Comparison of ENCODE assay signal across 8 cellular contexts in the genomic region with DNA sequence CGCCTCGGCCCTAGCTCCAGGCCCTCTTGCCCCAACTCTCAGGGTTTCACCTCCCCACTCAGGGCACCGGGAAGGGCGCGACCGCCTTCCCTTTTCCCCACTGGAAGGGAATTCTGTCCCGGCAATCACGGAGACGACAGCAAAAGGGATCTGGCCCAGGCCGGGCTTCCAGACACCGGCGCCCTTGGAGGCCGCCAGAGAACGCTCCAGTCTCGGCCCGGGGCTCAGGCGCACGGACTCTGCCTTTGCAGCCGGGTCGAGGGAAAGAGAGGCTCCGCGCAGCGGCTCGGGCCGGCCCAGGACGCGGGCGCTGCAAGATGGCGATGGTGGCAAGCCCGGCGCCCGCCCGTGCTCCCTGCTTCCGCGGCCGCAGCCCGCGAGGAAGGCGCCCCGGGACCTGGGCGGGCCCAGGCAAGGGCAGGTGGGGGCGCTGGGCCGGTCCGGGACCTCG. TPM values are rescaled to one million over a fixed set of nuclear protein-coding genes. Genes with fewer than 3 reads are reported as not detected.
DNase-seq lines count a peak whose midpoint lies in the region; ATAC-seq and TF ChIP-seq lines count a peak whose summit lies in the region.

No MANE protein-coding gene starts in this region.

- ATAC-seq in GM19455 (IDR thresholded peaks at IDR 0.05; ENCODE audit: unreplicated experiment) (peak; percentile 5), GM21515 (IDR thresholded peaks at IDR 0.05; ENCODE audit: unreplicated experiment) (no peak)

- TF ChIP-seq CTCF in 22Rv1 (IDR thresholded peaks at IDR 0.05) (no peak), coronary artery (IDR thresholded peaks at IDR 0.05) (no peak)

- H3K9me3 ChIP-seq in MG63 (peaks cover 2% of the 10 kb centered on the region; the same call in 1 of the 2 replicates), mucosa of stomach (ENCODE audit: control insufficient read depth, low read length) (no peaks in the 10 kb centered on the region)

- H3K27ac ChIP-seq in 22Rv1, result peak overlapping the region; percentile 92
- peak overlapping the region; percentile 95 to 99 for H3K27ac ChIP-seq in coronary artery

- DNase-seq in MG63, result no peak
- peak; percentile 74 for DNase-seq in coronary artery (ENCODE audit: low spot score)
- DNase-seq in NCI-H2081 treated with DMSO at 0.1 percent for 48 hours (lab: John Stamatoyannopoulos, UW), result no peak
- DNase-seq in germinal center (ENCODE audit: low spot score), result no peak

- H3K36me3 ChIP-seq in MG63 (peaks cover 8% of the 10 kb centered on the region), mucosa of stomach (ENCODE audit: control insufficient read depth, insufficient read depth, low read length) (no peaks in the 10 kb centered on the region)

- H3K27me3 ChIP-seq in MG63 (no peaks in the 10 kb centered on the region), mucosa of stomach (ENCODE audit: control insufficient read depth, insufficient read depth, low read length) (no peaks in the 10 kb centered on the region)

- H3K9ac ChIP-seq in mucosa of stomach (ENCODE audit: low read length), result peak overlapping the region; percentile 87

- H3K4me3 ChIP-seq in MG63, result peak overlapping the region; percentile 74
- H3K4me3 ChIP-seq in coronary artery, result peak overlapping the region; percentile 79
- H3K4me3 ChIP-seq in mucosa of stomach (ENCODE audit: low read length), result peak overlapping the region; percentile 32

- peaks cover 52% of the 10 kb centered on the region for H3K4me1 ChIP-seq in mucosa of stomach (ENCODE audit: control insufficient read depth, insufficient read depth, low read length)

RNA-seq across cellular contexts. Expression of a gene that starts 1.1 kb away (rescaled TPM):
- total RNA-seq in MG63 (2014; rRNA removed; shearing (Covaris generic); ENCODE audit: low replicate concordance), result 114 and 178 TPM in 2 replicates

RNA-seq across cellular contexts. Expression of a gene that starts 41.9 kb away (rescaled TPM):
- 29.3 and 30.2 TPM in 2 replicates for total RNA-seq in MG63 (2014; rRNA removed; shearing (Covaris generic); ENCODE audit: low replicate concordance)
